ENCODE assay signal across 8 cellular contexts in genomic region chr15:32029862-32030781, GRCh38. TPM values are rescaled to one million over a fixed set of nuclear protein-coding genes. Genes with fewer than 3 reads are reported as not detected.
DNase-seq lines count a peak whose midpoint lies in the region; ATAC-seq and TF ChIP-seq lines count a peak whose summit lies in the region.

Gene CHRNA7, plus strand, starts transcription at chr15:32030515. Its CDS starts 80 bp downstream, at chr15:32030595.

- peak within 1 kb of the TSS; percentile 87 for H2AFZ ChIP-seq in smooth muscle cell (ENCODE audit: low read depth)

- H3K27ac ChIP-seq in 22Rv1 (no peak within 1 kb of the TSS), breast epithelium (no peak within 1 kb of the TSS), smooth muscle cell (ENCODE audit: low read depth) (no peak within 1 kb of the TSS)

- no peak for TF ChIP-seq POLR2A in breast epithelium (IDR thresholded peaks at IDR 0.05)

- H3K27me3 ChIP-seq in GM06990 (replicated peaks; ENCODE audit: control insufficient read depth, insufficient read depth, low read length) (peaks cover 2% of the 10 kb centered on the region), breast epithelium (peaks cover 0 to 12% of the 10 kb centered on the region in 2 donors), smooth muscle cell (ENCODE audit: low read depth) (peaks cover 88% of the 10 kb centered on the region)

- H3K4me3 ChIP-seq in GM06990 (replicated peaks; ENCODE audit: low read depth, low read length), result peak within 1 kb of the TSS; percentile 48
- H3K4me3 ChIP-seq in breast epithelium, result peak within 1 kb of the TSS; percentile 41 to 72 (median 61)
- peak within 1 kb of the TSS; percentile 59 for H3K4me3 ChIP-seq in smooth muscle cell

- DNase-seq in GM06990 (ENCODE audit: extremely low read depth, insufficient read length) (peak; percentile 80), NOMO-1 treated with dmso at 0.1 percent for 144 hours (lab: John Stamatoyannopoulos, UW; ENCODE audit: unreplicated experiment) (peak; percentile 29), breast epithelium (ENCODE audit: low spot score in 2 of 2) (peak in 1 of 2 donors; percentile 22), islet precursor cell (peak; percentile 91), smooth muscle cell (lab: John Stamatoyannopoulos, UW; ENCODE audit: unreplicated experiment) (peak; percentile 46), cortex of kidney (lab: John Stamatoyannopoulos, UW) (no peak)

- H3K79me2 ChIP-seq in smooth muscle cell (ENCODE audit: low read depth), result no peaks in the 10 kb centered on the region

- no peak within 1 kb of the TSS for H3K9ac ChIP-seq in smooth muscle cell (ENCODE audit: low read depth)

- H3K36me3 ChIP-seq in GM06990 (ENCODE audit: control insufficient read depth, insufficient read depth, low read length) (no peaks in the 10 kb centered on the region), breast epithelium (no peaks in the 10 kb centered on the region), smooth muscle cell (ENCODE audit: low read depth) (no peaks in the 10 kb centered on the region)

- 1% methylated on average over 54 of the region's 92 CpGs for WGBS in smooth muscle cell (ENCODE audit: low lambda C conversion rate)

- peak; percentile 76 for ATAC-seq in HG03175 (IDR thresholded peaks at IDR 0.05; ENCODE audit: unreplicated experiment)

- no peaks in the 10 kb centered on the region for H3F3A ChIP-seq in smooth muscle cell (ENCODE audit: low read depth)

- no peaks in the 10 kb centered on the region for H4K20me1 ChIP-seq in smooth muscle cell (ENCODE audit: low read depth)

- TF ChIP-seq CTCF in 22Rv1 (IDR thresholded peaks at IDR 0.05) (0 out of 2 replicates have a peak, but pooled peaks have one; percentile 3), GM06990 (IDR thresholded peaks at IDR 0.05; ENCODE audit: insufficient read depth, low read length, poor library complexity, severe bottlenecking) (peak; percentile 24), breast epithelium (IDR thresholded peaks at IDR 0.05) (peak in 1 of 3 donors; percentile 21), smooth muscle cell (IDR thresholded peaks at IDR 0.05; ENCODE audit: borderline replicate concordance, insufficient read depth, poor library complexity, severe bottlenecking) (peak; percentile 9)

- no peaks in the 10 kb centered on the region for H3K9me3 ChIP-seq in breast epithelium
- H3K9me3 ChIP-seq in smooth muscle cell (replicated peaks; ENCODE audit: low read depth), result no peaks in the 10 kb centered on the region

- intact Hi-C loops in breast epithelium (cut with DNase I; ENCODE audit: low total_unique reads), result no loop called here

- H3K4me1 ChIP-seq in breast epithelium, result no peaks in the 10 kb centered on the region
- H3K4me1 ChIP-seq in smooth muscle cell (ENCODE audit: low read depth), result peaks cover 5% of the 10 kb centered on the region

- H3K4me2 ChIP-seq in smooth muscle cell, result peak within 1 kb of the TSS; percentile 88

RNA-seq across cellular contexts. Expression of gene CHRNA7, which starts in this region (rescaled TPM):
- total RNA-seq in breast epithelium (1 to 10 TPM in 2 of 3 donors, not detected in 1; 2.3 to 4.8 TPM), smooth muscle cell (1.4 and 2.5 TPM in 2 replicates)
- 1.2 and 1.4 TPM in 2 replicates for polyA plus RNA-seq in smooth muscle cell
